Comparison of ENCODE assay signal across 1 cellular context in genomic region chr20:25058051-25058796, GRCh38.
TF ChIP-seq lines count a peak whose summit lies in the region.

ACSS1 (minus strand) TSS chr20:25058139; CDS start chr20:25058102, 37 bp downstream.

TF ChIP-seq in GM12878, 131 proteins besides CTCF, POLR2A, EP300 and RAD21 (continued from another document and continues in another):
- TF ChIP-seq, protein P1, sequence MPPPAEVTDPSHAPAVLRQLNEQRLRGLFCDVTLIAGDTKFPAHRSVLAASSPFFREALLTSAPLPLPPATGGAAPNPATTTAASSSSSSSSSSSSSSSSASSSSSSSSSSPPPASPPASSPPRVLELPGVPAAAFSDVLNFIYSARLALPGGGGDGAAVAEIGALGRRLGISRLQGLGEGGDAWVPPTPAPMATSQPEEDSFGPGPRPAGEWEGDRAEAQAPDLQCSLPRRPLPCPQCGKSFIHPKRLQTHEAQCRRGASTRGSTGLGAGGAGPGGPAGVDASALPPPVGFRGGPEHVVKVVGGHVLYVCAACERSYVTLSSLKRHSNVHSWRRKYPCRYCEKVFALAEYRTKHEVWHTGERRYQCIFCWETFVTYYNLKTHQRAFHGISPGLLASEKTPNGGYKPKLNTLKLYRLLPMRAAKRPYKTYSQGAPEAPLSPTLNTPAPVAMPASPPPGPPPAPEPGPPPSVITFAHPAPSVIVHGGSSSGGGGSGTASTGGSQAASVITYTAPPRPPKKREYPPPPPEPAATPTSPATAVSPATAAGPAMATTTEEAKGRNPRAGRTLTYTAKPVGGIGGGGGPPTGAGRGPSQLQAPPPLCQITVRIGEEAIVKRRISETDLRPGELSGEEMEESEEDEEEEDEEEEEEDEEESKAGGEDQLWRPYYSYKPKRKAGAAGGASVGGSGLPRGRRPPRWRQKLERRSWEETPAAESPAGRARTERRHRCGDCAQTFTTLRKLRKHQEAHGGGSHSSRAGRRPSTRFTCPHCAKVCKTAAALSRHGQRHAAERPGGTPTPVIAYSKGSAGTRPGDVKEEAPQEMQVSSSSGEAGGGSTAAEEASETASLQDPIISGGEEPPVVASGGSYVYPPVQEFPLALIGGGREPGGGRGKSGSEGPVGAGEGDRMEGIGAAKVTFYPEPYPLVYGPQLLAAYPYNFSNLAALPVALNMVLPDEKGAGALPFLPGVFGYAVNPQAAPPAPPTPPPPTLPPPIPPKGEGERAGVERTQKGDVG (CRISPR knock-in tag; IDR thresholded peaks at IDR 0.05): no peak
- TF ChIP-seq TBL1XR1 (IDR thresholded peaks at IDR 0.05; ENCODE audit: low read depth, low read length): peak; percentile 3; the same call in 1 of the 2 replicates
- peak; percentile 34 for TF ChIP-seq MYC (IDR thresholded peaks at IDR 0.05; ENCODE audit: insufficient read depth, insufficient read length, insufficient replicate concordance, low read length, severe bottlenecking)
- TF ChIP-seq, protein P2, sequence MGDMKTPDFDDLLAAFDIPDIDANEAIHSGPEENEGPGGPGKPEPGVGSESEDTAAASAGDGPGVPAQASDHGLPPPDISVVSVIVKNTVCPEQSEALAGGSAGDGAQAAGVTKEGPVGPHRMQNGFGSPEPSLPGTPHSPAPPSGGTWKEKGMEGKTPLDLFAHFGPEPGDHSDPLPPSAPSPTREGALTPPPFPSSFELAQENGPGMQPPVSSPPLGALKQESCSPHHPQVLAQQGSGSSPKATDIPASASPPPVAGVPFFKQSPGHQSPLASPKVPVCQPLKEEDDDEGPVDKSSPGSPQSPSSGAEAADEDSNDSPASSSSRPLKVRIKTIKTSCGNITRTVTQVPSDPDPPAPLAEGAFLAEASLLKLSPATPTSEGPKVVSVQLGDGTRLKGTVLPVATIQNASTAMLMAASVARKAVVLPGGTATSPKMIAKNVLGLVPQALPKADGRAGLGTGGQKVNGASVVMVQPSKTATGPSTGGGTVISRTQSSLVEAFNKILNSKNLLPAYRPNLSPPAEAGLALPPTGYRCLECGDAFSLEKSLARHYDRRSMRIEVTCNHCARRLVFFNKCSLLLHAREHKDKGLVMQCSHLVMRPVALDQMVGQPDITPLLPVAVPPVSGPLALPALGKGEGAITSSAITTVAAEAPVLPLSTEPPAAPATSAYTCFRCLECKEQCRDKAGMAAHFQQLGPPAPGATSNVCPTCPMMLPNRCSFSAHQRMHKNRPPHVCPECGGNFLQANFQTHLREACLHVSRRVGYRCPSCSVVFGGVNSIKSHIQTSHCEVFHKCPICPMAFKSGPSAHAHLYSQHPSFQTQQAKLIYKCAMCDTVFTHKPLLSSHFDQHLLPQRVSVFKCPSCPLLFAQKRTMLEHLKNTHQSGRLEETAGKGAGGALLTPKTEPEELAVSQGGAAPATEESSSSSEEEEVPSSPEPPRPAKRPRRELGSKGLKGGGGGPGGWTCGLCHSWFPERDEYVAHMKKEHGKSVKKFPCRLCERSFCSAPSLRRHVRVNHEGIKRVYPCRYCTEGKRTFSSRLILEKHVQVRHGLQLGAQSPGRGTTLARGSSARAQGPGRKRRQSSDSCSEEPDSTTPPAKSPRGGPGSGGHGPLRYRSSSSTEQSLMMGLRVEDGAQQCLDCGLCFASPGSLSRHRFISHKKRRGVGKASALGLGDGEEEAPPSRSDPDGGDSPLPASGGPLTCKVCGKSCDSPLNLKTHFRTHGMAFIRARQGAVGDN (IDR thresholded peaks at IDR 0.05): peak; percentile 91
- no peak; the same call in 1 of the 2 replicates for TF ChIP-seq DPF2 (IDR thresholded peaks at IDR 0.05)
- TF ChIP-seq ATF7 (IDR thresholded peaks at IDR 0.05; ENCODE audit: low read depth): no peak
- TF ChIP-seq, protein P3, sequence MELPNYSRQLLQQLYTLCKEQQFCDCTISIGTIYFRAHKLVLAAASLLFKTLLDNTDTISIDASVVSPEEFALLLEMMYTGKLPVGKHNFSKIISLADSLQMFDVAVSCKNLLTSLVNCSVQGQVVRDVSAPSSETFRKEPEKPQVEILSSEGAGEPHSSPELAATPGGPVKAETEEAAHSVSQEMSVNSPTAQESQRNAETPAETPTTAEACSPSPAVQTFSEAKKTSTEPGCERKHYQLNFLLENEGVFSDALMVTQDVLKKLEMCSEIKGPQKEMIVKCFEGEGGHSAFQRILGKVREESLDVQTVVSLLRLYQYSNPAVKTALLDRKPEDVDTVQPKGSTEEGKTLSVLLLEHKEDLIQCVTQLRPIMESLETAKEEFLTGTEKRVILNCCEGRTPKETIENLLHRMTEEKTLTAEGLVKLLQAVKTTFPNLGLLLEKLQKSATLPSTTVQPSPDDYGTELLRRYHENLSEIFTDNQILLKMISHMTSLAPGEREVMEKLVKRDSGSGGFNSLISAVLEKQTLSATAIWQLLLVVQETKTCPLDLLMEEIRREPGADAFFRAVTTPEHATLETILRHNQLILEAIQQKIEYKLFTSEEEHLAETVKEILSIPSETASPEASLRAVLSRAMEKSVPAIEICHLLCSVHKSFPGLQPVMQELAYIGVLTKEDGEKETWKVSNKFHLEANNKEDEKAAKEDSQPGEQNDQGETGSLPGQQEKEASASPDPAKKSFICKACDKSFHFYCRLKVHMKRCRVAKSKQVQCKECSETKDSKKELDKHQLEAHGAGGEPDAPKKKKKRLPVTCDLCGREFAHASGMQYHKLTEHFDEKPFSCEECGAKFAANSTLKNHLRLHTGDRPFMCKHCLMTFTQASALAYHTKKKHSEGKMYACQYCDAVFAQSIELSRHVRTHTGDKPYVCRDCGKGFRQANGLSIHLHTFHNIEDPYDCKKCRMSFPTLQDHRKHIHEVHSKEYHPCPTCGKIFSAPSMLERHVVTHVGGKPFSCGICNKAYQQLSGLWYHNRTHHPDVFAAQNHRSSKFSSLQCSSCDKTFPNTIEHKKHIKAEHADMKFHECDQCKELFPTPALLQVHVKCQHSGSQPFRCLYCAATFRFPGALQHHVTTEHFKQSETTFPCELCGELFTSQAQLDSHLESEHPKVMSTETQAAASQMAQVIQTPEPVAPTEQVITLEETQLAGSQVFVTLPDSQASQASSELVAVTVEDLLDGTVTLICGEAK (IDR thresholded peaks at IDR 0.05; ENCODE audit: borderline replicate concordance): no peak
- TF ChIP-seq, protein P4, sequence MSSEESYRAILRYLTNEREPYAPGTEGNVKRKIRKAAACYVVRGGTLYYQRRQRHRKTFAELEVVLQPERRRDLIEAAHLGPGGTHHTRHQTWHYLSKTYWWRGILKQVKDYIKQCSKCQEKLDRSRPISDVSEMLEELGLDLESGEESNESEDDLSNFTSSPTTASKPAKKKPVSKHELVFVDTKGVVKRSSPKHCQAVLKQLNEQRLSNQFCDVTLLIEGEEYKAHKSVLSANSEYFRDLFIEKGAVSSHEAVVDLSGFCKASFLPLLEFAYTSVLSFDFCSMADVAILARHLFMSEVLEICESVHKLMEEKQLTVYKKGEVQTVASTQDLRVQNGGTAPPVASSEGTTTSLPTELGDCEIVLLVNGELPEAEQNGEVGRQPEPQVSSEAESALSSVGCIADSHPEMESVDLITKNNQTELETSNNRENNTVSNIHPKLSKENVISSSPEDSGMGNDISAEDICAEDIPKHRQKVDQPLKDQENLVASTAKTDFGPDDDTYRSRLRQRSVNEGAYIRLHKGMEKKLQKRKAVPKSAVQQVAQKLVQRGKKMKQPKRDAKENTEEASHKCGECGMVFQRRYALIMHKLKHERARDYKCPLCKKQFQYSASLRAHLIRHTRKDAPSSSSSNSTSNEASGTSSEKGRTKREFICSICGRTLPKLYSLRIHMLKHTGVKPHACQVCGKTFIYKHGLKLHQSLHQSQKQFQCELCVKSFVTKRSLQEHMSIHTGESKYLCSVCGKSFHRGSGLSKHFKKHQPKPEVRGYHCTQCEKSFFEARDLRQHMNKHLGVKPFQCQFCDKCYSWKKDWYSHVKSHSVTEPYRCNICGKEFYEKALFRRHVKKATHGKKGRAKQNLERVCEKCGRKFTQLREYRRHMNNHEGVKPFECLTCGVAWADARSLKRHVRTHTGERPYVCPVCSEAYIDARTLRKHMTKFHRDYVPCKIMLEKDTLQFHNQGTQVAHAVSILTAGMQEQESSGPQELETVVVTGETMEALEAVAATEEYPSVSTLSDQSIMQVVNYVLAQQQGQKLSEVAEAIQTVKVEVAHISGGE (CRISPR knock-in tag; IDR thresholded peaks at IDR 0.05): no peak
- no peak for TF ChIP-seq NFXL1 (IDR thresholded peaks at IDR 0.05; ENCODE audit: borderline replicate concordance)
- TF ChIP-seq WRNIP1 (IDR thresholded peaks at IDR 0.05; ENCODE audit: borderline replicate concordance, low read depth, low read length): no peak
- 0 out of 2 replicates have a peak, but pooled peaks have one; percentile 20 for TF ChIP-seq TCF3 (IDR thresholded peaks at IDR 0.05; ENCODE audit: borderline replicate concordance, insufficient read depth, low read depth, low read length)
- TF ChIP-seq MTA3 (IDR thresholded peaks at IDR 0.05; ENCODE audit: borderline replicate concordance, low read length): no peak
- no peak for TF ChIP-seq NR2C1 (IDR thresholded peaks at IDR 0.05)
- TF ChIP-seq FOXM1 (IDR thresholded peaks at IDR 0.05; ENCODE audit: low read depth, low read length): no peak
- TF ChIP-seq SUPT20H (IDR thresholded peaks at IDR 0.05; ENCODE audit: borderline replicate concordance, control insufficient read depth, low read depth, low read length): no peak
- no peak for TF ChIP-seq BCLAF1 (IDR thresholded peaks at IDR 0.05)
- no peak for TF ChIP-seq ZZZ3 (IDR thresholded peaks at IDR 0.05; ENCODE audit: control insufficient read depth, insufficient read length, low read depth)
- no peak for TF ChIP-seq SRF (IDR thresholded peaks at IDR 0.05; ENCODE audit: low read depth in 2 of 2, low read length in 2 of 2)
- no peak for TF ChIP-seq E2F4 (IDR thresholded peaks at IDR 0.05; ENCODE audit: low read depth, low read length)
- no peak for TF ChIP-seq ZBTB33 (IDR thresholded peaks at IDR 0.05)
- TF ChIP-seq PRDM15 (CRISPR knock-in tag; IDR thresholded peaks at IDR 0.05): no peak
- no peak for TF ChIP-seq ZBED1 (IDR thresholded peaks at IDR 0.05; ENCODE audit: borderline replicate concordance)
- TF ChIP-seq, protein P5, sequence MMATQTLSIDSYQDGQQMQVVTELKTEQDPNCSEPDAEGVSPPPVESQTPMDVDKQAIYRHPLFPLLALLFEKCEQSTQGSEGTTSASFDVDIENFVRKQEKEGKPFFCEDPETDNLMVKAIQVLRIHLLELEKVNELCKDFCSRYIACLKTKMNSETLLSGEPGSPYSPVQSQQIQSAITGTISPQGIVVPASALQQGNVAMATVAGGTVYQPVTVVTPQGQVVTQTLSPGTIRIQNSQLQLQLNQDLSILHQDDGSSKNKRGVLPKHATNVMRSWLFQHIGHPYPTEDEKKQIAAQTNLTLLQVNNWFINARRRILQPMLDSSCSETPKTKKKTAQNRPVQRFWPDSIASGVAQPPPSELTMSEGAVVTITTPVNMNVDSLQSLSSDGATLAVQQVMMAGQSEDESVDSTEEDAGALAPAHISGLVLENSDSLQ (IDR thresholded peaks at IDR 0.05): no peak
